Comparison of ENCODE assay signal across 1 cellular context in genomic region chr19:1447565-1447903, GRCh38.
TF ChIP-seq lines count a peak whose summit lies in the region.

No MANE protein-coding gene starts in this region.

TF ChIP-seq in neural cell, 6 proteins besides CTCF, POLR2A, EP300 and RAD21:
- TF ChIP-seq REST (IDR thresholded peaks at IDR 0.05; ENCODE audit: borderline replicate concordance) (no peak), SMC3 (conservative IDR thresholded peaks at IDR 0.05; ENCODE audit: poor library complexity) (no peak), MXI1 (conservative IDR thresholded peaks at IDR 0.05; ENCODE audit: poor library complexity, severe bottlenecking) (no peak), TAF1 (IDR thresholded peaks at IDR 0.05; ENCODE audit: low read depth) (no peak), EZH2 (IDR thresholded peaks at IDR 0.05; ENCODE audit: borderline replicate concordance, insufficient read depth, low read length, poor library complexity, severe bottlenecking) (no peak), POLR2AphosphoS5 (IDR thresholded peaks at IDR 0.05) (no peak)
